Comparison of ENCODE assay signal across 1 cellular context in the genomic region with DNA sequence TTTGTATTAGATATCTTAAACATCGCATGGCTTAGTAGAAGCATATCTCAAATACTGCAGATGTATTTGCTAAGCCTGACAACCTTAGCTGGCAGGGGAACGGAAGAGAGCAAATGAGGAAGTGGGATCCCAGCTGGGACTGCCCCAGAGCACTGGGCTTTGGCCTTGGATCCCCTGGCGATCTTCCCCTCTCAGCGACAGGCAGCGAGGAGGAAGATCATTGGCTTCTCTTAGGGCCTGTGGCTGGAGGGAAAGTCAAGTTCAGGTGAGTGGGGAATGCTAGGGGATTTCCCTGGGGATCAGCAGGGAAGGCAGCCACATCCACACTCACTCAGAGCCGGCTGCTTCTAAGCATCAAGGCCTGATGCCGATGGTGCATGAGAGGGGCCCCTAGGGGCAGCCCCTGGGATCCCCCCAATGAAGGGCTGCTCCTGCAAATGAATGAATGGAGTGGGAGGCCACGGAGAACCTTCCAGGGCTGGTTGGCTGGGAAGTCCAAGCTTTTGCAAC.
TF ChIP-seq lines count a peak whose summit lies in the region.

No MANE protein-coding gene starts in this region.

TF ChIP-seq in H1, 55 proteins besides CTCF, POLR2A, EP300 and RAD21 (continued from another document):
- TF ChIP-seq SIN3A (conservative IDR thresholded peaks at IDR 0.05 in 1 of 2, IDR thresholded peaks at IDR 0.05 in 1 of 2; ENCODE audit: low read depth in 1 of 2, low read length in 2 of 2), result 0 out of 4 replicates have a peak, but pooled peaks of 1 of the 2 experiments have one; percentile 20
TF ChIP-seq in H1: peak in this region for 3.
